In genomic region chr18:77461062-77461693, GRCh38 we compare ENCODE assay signal across 16 cellular contexts.
"Had no signal": no experiment of that assay in that cellular context is flagged by ENCODE, and none has a peak within 500 bp of the region (broad histone marks: within the 10 kb centered on the region; RNA-seq: fewer than 3 reads in every experiment).

No MANE protein-coding gene starts in this region.

- H3K4me3 Mint-ChIP-seq: activated naive CD8-positive, alpha-beta T cell treated with anti-CD3 and anti-CD28 coated beads for 36 hours; activated T-helper 1 cell treated with anti-CD3 and anti-CD28 coated beads, Interleukin-12 subunit alpha, Interleukin-12 subunit beta, Interleukin-2, Interleukin-4 antibody, amounts not matched to agents 30 ng/mL and 10 ng/mL and 1 ng/mL, durations not matched to agents 14 hours and 24 hours and 36 hours; effector memory CD8-positive, alpha-beta T cell; type B pancreatic cell had no signal

- H3K27ac Mint-ChIP-seq: activated naive CD8-positive, alpha-beta T cell treated with anti-CD3 and anti-CD28 coated beads for 36 hours; activated T-helper 1 cell treated with anti-CD3 and anti-CD28 coated beads, Interleukin-12 subunit alpha, Interleukin-12 subunit beta, Interleukin-2, Interleukin-4 antibody, amounts not matched to agents 30 ng/mL and 10 ng/mL and 1 ng/mL, durations not matched to agents 14 hours and 24 hours and 36 hours; effector memory CD8-positive, alpha-beta T cell; type B pancreatic cell had no signal

- H3K27ac ChIP-seq: breast epithelium, epithelial cell of prostate, gastrocnemius medialis, skin epidermis had no signal

- H3K36me3 Mint-ChIP-seq: activated naive CD8-positive, alpha-beta T cell treated with anti-CD3 and anti-CD28 coated beads for 36 hours; type B pancreatic cell had no signal

- H3K9me3 ChIP-seq: breast epithelium, gastrocnemius medialis had no signal

- ATAC-seq: effector memory CD8-positive, alpha-beta T cell; gastrocnemius medialis had no signal

- H3K36me3 ChIP-seq: breast epithelium, gastrocnemius medialis had no signal

- H3K27me3 ChIP-seq: breast epithelium, gastrocnemius medialis had no signal

- H3K4me1 ChIP-seq: breast epithelium, gastrocnemius medialis had no signal

- H3K9me3 Mint-ChIP-seq: activated naive CD8-positive, alpha-beta T cell treated with anti-CD3 and anti-CD28 coated beads for 36 hours; activated T-helper 1 cell treated with anti-CD3 and anti-CD28 coated beads, Interleukin-12 subunit alpha, Interleukin-12 subunit beta, Interleukin-2, Interleukin-4 antibody, amounts not matched to agents 30 ng/mL and 10 ng/mL and 1 ng/mL, durations not matched to agents 14 hours and 24 hours and 36 hours; effector memory CD8-positive, alpha-beta T cell; type B pancreatic cell had no signal

- H3K4me1 Mint-ChIP-seq: activated naive CD8-positive, alpha-beta T cell treated with anti-CD3 and anti-CD28 coated beads for 36 hours had no signal

- H3K4me3 ChIP-seq: breast epithelium, gastrocnemius medialis, skin epidermis had no signal

- DNase-seq: activated CD4-positive, CD25-positive, alpha-beta regulatory T cell treated with anti-CD3 and anti-CD28 coated beads, Interleukin-2, amount 50 U/mL, for 72 hours; activated naive CD8-positive, alpha-beta T cell treated with anti-CD3 and anti-CD28 coated beads for 36 hours; anterior cingulate cortex; dermis blood vessel endothelial cell; effector memory CD8-positive, alpha-beta T cell; gastrocnemius medialis; islet precursor cell; posterior cingulate gyrus; stimulated activated CD4-positive, alpha-beta T cell treated with anti-CD3 and anti-CD28 coated beads, Interleukin-4, amount 100 ng/mL, for 24 hours; stimulated activated naive CD4-positive, alpha-beta T cell; substantia nigra had no signal

- H3K27me3 Mint-ChIP-seq: type B pancreatic cell had no signal
